Comparison of ENCODE assay signal across 16 cellular contexts in genomic region chr1:205147191-205147590, GRCh38. TPM values are rescaled to one million over a fixed set of nuclear protein-coding genes. Genes with fewer than 3 reads are reported as not detected.
A peak's percentile ranks its signal among the peaks of the same experiment; 100 is the strongest.
DNase-seq lines count a peak whose midpoint lies in the region; ATAC-seq and TF ChIP-seq lines count a peak whose summit lies in the region.
"Had no signal": no experiment of that assay in that cellular context is flagged by ENCODE, and none has a peak within 500 bp of the region (broad histone marks: within the 10 kb centered on the region; RNA-seq: fewer than 3 reads in every experiment).

No MANE protein-coding gene starts in this region.

- TF ChIP-seq CTCF in BJ (IDR thresholded peaks at IDR 0.05; ENCODE audit: insufficient read depth, low read depth, low read length) (no peak), chondrocyte (IDR thresholded peaks at IDR 0.05) (no peak), tibial artery (IDR thresholded peaks at IDR 0.05) (no peak)
- TF ChIP-seq CTCF in activated CD8-positive, alpha-beta T cell treated with anti-CD3 and anti-CD28 coated beads for 36 hours (IDR thresholded peaks at IDR 0.05), result no peak

- no peak overlapping the region for H3K4me3 Mint-ChIP-seq in chondrocyte (ENCODE audit: unreplicated experiment)
- H3K4me3 Mint-ChIP-seq in activated CD8-positive, alpha-beta T cell treated with anti-CD3 and anti-CD28 coated beads for 36 hours, result no peak overlapping the region
- H3K4me3 Mint-ChIP-seq: activated CD4-positive, alpha-beta T cell treated with anti-CD3 and anti-CD28 coated beads for 36 hours; CD8-positive, alpha-beta memory T cell; stimulated activated naive CD8-positive, alpha-beta T cell treated with anti-CD3 and anti-CD28 coated beads, Interleukin-15, amount 100 ng/mL, for 72 hours had no signal

- POLR2A ChIA-PET in BJ (lab: Charles Lee), result no interaction called here
- POLR2A ChIA-PET in activated CD8-positive, alpha-beta T cell treated with anti-CD3 and anti-CD28 coated beads for 36 hours (lab: Charles Lee), result interaction anchor here (0.7 to 2.3 kb wide), 3 partner anchors 11 to 554 kb away, joined by 3 to 6 read pairs (median 3); no protein-coding TSS in a partner anchor

- H3K27me3 ChIP-seq in BJ (ENCODE audit: control insufficient read depth, insufficient read depth, low read length), result no peaks in the 10 kb centered on the region
- no peaks in the 10 kb centered on the region for H3K27me3 ChIP-seq in tibial artery
- H3K27me3 ChIP-seq: esophagus squamous epithelium had no signal

- ATAC-seq in GM19351 (IDR thresholded peaks at IDR 0.05; ENCODE audit: unreplicated experiment), result no peak
- ATAC-seq in activated CD8-positive, alpha-beta T cell treated with anti-CD3 and anti-CD28 coated beads for 36 hours, result no peak
- ATAC-seq: activated CD4-positive, alpha-beta T cell treated with anti-CD3 and anti-CD28 coated beads for 36 hours; stimulated activated naive CD8-positive, alpha-beta T cell treated with anti-CD3 and anti-CD28 coated beads, Interleukin-15, amount 100 ng/mL, for 72 hours had no signal

- DNase-seq in BJ (ENCODE audit: low read depth) (peak; percentile 39), M059J (ENCODE audit: low read depth) (peak; percentile 71), chondrocyte (ENCODE audit: low spot score) (no peak), myocyte (ENCODE audit: low read depth) (peak; percentile 31), tibial artery (no peak)
- DNase-seq in activated CD8-positive, alpha-beta T cell treated with anti-CD3 and anti-CD28 coated beads for 36 hours, result no peak
- DNase-seq in activated effector memory CD4-positive, alpha-beta T cell treated with anti-CD3 and anti-CD28 coated beads, Interleukin-2, amount 50 U/mL, for 16 hours, result no peak
- DNase-seq: activated CD4-positive, alpha-beta T cell treated with anti-CD3 and anti-CD28 coated beads for 36 hours; activated effector memory CD4-positive, alpha-beta T cell treated with Interleukin-2 at 50 U/mL for 16 hours; CD8-positive, alpha-beta memory T cell; cerebellar nuclear complex; esophagus squamous epithelium; Karpas-422; NCI-H2029; stimulated activated naive CD8-positive, alpha-beta T cell treated with anti-CD3 and anti-CD28 coated beads, Interleukin-15, amount 100 ng/mL, for 72 hours had no signal

- CTCF ChIA-PET in BJ (lab: Yijun Ruan, JAX), result interaction anchor here (0.6 to 1.4 kb wide), 5 partner anchors 22 to 159 kb away, joined by 3 to 4 read pairs (median 3); no protein-coding TSS in a partner anchor
- CTCF ChIA-PET in activated CD8-positive, alpha-beta T cell treated with anti-CD3 and anti-CD28 coated beads for 36 hours (lab: Charles Lee), result interaction anchor here (1.4 to 2.2 kb wide), 3 partner anchors 24 to 109 kb away, joined by 3 to 8 read pairs (median 6); partner anchors contain the start of gene TMCC2

- no peaks in the 10 kb centered on the region for H3K27me3 Mint-ChIP-seq in chondrocyte (ENCODE audit: low read depth)
- no peaks in the 10 kb centered on the region for H3K27me3 Mint-ChIP-seq in activated CD8-positive, alpha-beta T cell treated with anti-CD3 and anti-CD28 coated beads for 36 hours
- H3K27me3 Mint-ChIP-seq: activated CD4-positive, alpha-beta T cell treated with anti-CD3 and anti-CD28 coated beads for 36 hours; CD8-positive, alpha-beta memory T cell; stimulated activated naive CD8-positive, alpha-beta T cell treated with anti-CD3 and anti-CD28 coated beads, Interleukin-15, amount 100 ng/mL, for 72 hours had no signal

- peaks cover 47% of the 10 kb centered on the region for H3K4me1 Mint-ChIP-seq in chondrocyte (ENCODE audit: low read depth)
- peaks cover under 1% of the 10 kb centered on the region for H3K4me1 Mint-ChIP-seq in activated CD8-positive, alpha-beta T cell treated with anti-CD3 and anti-CD28 coated beads for 36 hours (ENCODE audit: low read depth)
- H3K4me1 Mint-ChIP-seq: activated CD4-positive, alpha-beta T cell treated with anti-CD3 and anti-CD28 coated beads for 36 hours had no signal

- intact Hi-C loops in tibial artery (cut with DNase I; ENCODE audit: low total_unique reads), result no loop called here
- intact Hi-C loops in activated CD8-positive, alpha-beta T cell treated with anti-CD3 and anti-CD28 coated beads for 36 hours (cut with micrococcal nuclease), result no loop called here

- H3K9me3 Mint-ChIP-seq in chondrocyte (ENCODE audit: low read depth), result no peaks in the 10 kb centered on the region
- H3K9me3 Mint-ChIP-seq in activated CD8-positive, alpha-beta T cell treated with anti-CD3 and anti-CD28 coated beads for 36 hours, result no peaks in the 10 kb centered on the region
- H3K9me3 Mint-ChIP-seq: CD8-positive, alpha-beta memory T cell; stimulated activated naive CD8-positive, alpha-beta T cell treated with anti-CD3 and anti-CD28 coated beads, Interleukin-15, amount 100 ng/mL, for 72 hours had no signal

- peaks cover 15% of the 10 kb centered on the region for H3K36me3 Mint-ChIP-seq in chondrocyte (ENCODE audit: low read depth)
- peaks cover 12% of the 10 kb centered on the region for H3K36me3 Mint-ChIP-seq in activated CD8-positive, alpha-beta T cell treated with anti-CD3 and anti-CD28 coated beads for 36 hours (ENCODE audit: low read depth)

- H3K36me3 ChIP-seq in BJ (ENCODE audit: control insufficient read depth, insufficient read depth, low read length) (peaks cover 6% of the 10 kb centered on the region), tibial artery (peaks cover 38 to 56% (median 39%) of the 10 kb centered on the region in 3 donors)

- H3K4me1 ChIP-seq in tibial artery, result peaks cover 0 to 21% (median 8%) of the 10 kb centered on the region in 4 donors

- H3K27ac ChIP-seq in tibial artery, result no peak overlapping the region
- H3K27ac ChIP-seq: esophagus squamous epithelium had no signal

- H3K9me3 ChIP-seq in tibial artery, result no peaks in the 10 kb centered on the region
- H3K9me3 ChIP-seq: esophagus squamous epithelium had no signal

- H3K4me3 ChIP-seq in BJ (ENCODE audit: low read depth, low read length) (no peak overlapping the region), tibial artery (no peak overlapping the region)
- H3K4me3 ChIP-seq: esophagus squamous epithelium had no signal

- H3K27ac Mint-ChIP-seq in chondrocyte (ENCODE audit: unreplicated experiment), result peak overlapping the region; percentile 90
- no peak overlapping the region for H3K27ac Mint-ChIP-seq in activated CD8-positive, alpha-beta T cell treated with anti-CD3 and anti-CD28 coated beads for 36 hours
- H3K27ac Mint-ChIP-seq: activated CD4-positive, alpha-beta T cell treated with anti-CD3 and anti-CD28 coated beads for 36 hours had no signal

RNA-seq across cellular contexts. Expression of gene RBBP5, which starts 25.4 kb away (rescaled TPM):
- 6.4 and 10.8 TPM in 2 replicates for polyA plus RNA-seq in BJ (2011; rRNA removed)
- 7.9 and 8.8 TPM in 2 replicates for polyA minus RNA-seq in BJ (2011; rRNA and poly(A)+ RNA removed)
- total RNA-seq in M059J (2014; rRNA removed; shearing (Covaris generic)), result 25.5 and 27.6 TPM in 2 replicates
- 12.4 to 14.4 TPM (median 13.6 TPM) in 3 replicates for total RNA-seq in chondrocyte
- total RNA-seq in myocyte, result 12.6 and 17.9 TPM in 2 replicates
- polyA plus RNA-seq in myocyte (2012), result 8.5 TPM
- 10 to 100 TPM; 18.8 to 21.6 TPM for total RNA-seq in activated CD8-positive, alpha-beta T cell treated with anti-CD3 and anti-CD28 coated beads for 36 hours

Comparison
In these comparisons a context has a peak if more than half of its experiments do, and no peak if none do; other contexts are left out.
1. DNase-seq: peak in BJ (single experiment), M059J (single experiment) and myocyte (single experiment); none in chondrocyte (single experiment), tibial artery (0 of 2), activated CD8-positive, alpha-beta T cell treated with anti-CD3 and anti-CD28 coated beads for 36 hours (single experiment) and activated effector memory CD4-positive, alpha-beta T cell treated with anti-CD3 and anti-CD28 coated beads, Interleukin-2, amount 50 U/mL, for 16 hours (single experiment).